In genomic region chr15:45168286-45168685, GRCh38 we compare ENCODE assay signal across 12 cellular contexts. TPM values are rescaled to one million over a fixed set of nuclear protein-coding genes. Genes with fewer than 3 reads are reported as not detected.
DNase-seq lines count a peak whose midpoint lies in the region; ATAC-seq lines count a peak whose summit lies in the region.
"Had no signal": no experiment of that assay in that cellular context is flagged by ENCODE, and none has a peak within 500 bp of the region (broad histone marks: within the 10 kb centered on the region; RNA-seq: fewer than 3 reads in every experiment).

No MANE protein-coding gene starts in this region.

- H3K9me2 ChIP-seq in Karpas-422 (replicated peaks; ENCODE audit: insufficient read depth, low read length) = no peaks in the 10 kb centered on the region

- no peaks in the 10 kb centered on the region for H3K36me3 Mint-ChIP-seq in effector memory CD8-positive, alpha-beta T cell (ENCODE audit: insufficient read depth)

- peak overlapping the region; percentile 72 for H3K4me2 ChIP-seq in Karpas-422 (ENCODE audit: low read depth, low read length, poor library complexity, severe bottlenecking)

- no peak for ATAC-seq in effector memory CD8-positive, alpha-beta T cell (replicated peaks)
- peak; percentile 1 for ATAC-seq in sciatic nerve
- ATAC-seq in GM21381 (IDR thresholded peaks at IDR 0.05; ENCODE audit: unreplicated experiment) = no peak
- ATAC-seq: activated T-cell treated with anti-CD3 and anti-CD28 coated beads, Interleukin-2, amount 50 U/mL, for 72 hours had no signal

- no peaks in the 10 kb centered on the region for H3K27me3 Mint-ChIP-seq in effector memory CD8-positive, alpha-beta T cell

- peaks cover 5 to 15% of the 10 kb centered on the region in 2 donors for H3K4me1 Mint-ChIP-seq in effector memory CD8-positive, alpha-beta T cell (ENCODE audit: low read depth in 2 of 2)

- H3K9me3 ChIP-seq in Karpas-422 (ENCODE audit: low read length) = no peaks in the 10 kb centered on the region
- H3K9me3 ChIP-seq: Caco-2, SJSA1 had no signal

- peak overlapping the region; percentile 71; the same call in 1 of the 2 replicates for H3K4me3 ChIP-seq in Karpas-422 (ENCODE audit: low read length)
- H3K4me3 ChIP-seq: SJSA1 had no signal

- DNase-seq in Karpas-422 = no peak
- no peak for DNase-seq in effector memory CD8-positive, alpha-beta T cell
- DNase-seq in sciatic nerve (ENCODE audit: low spot score) = no peak
- no peak for DNase-seq in G401 (ENCODE audit: low spot score)
- DNase-seq in NCI-H146 (lab: John Stamatoyannopoulos, UW) = no peak
- DNase-seq: activated T-cell treated with anti-CD3 and anti-CD28 coated beads, Interleukin-2, amount 50 U/mL, for 72 hours; Caco-2; NCI-H1105; small intestine had no signal

- no peak overlapping the region for H3K4me3 Mint-ChIP-seq in effector memory CD8-positive, alpha-beta T cell

- H3K27me3 ChIP-seq in Karpas-422 (ENCODE audit: low read length) = no peaks in the 10 kb centered on the region
- H3K27me3 ChIP-seq: SJSA1 had no signal

- H3K4me1 ChIP-seq in Karpas-422 (ENCODE audit: low read length) = peaks cover 72% of the 10 kb centered on the region

- no peaks in the 10 kb centered on the region for H4K20me1 ChIP-seq in Karpas-422 (ENCODE audit: insufficient read depth, low read depth, low read length)

- in situ Hi-C loops in G401 (cut with HindIII; ENCODE audit: low sequenced_read_pairs) = no loop called here

- no peak overlapping the region for H2AFZ ChIP-seq in Karpas-422 (ENCODE audit: low read length)

- H3K36me3 ChIP-seq in Karpas-422 (ENCODE audit: insufficient read depth, low read length) = peaks cover 12% of the 10 kb centered on the region; the same call in 1 of the 2 replicates
- H3K36me3 ChIP-seq: SJSA1 had no signal

- peak overlapping the region; percentile 89 for H3K9ac ChIP-seq in Karpas-422 (ENCODE audit: low read length)

- H3K27ac ChIP-seq in Karpas-422 (ENCODE audit: low read length) = peak overlapping the region; percentile 97
- H3K27ac ChIP-seq: SJSA1 had no signal

- H3K27ac Mint-ChIP-seq in effector memory CD8-positive, alpha-beta T cell = peak overlapping the region; percentile 86 to 88

- intact Hi-C loops in sciatic nerve (cut with DNase I) = loop anchor here (10.0 kb wide), 1 partner anchor 237 kb away; a partner anchor contains a TSS

- peaks cover 16% of the 10 kb centered on the region for H3K79me2 ChIP-seq in Karpas-422 (ENCODE audit: low read length)

- H3K9me3 Mint-ChIP-seq in effector memory CD8-positive, alpha-beta T cell = no peaks in the 10 kb centered on the region
- H3K9me3 Mint-ChIP-seq: activated T-cell treated with anti-CD3 and anti-CD28 coated beads, Interleukin-2, amount 50 U/mL, for 72 hours had no signal

RNA-seq across cellular contexts. Expression of gene SHF, which starts 19.5 kb away (rescaled TPM):
- total RNA-seq in Karpas-422 (2014; rRNA removed; shearing (Covaris generic); ENCODE audit: low replicate concordance) = 10.9 and 35.4 TPM in 2 replicates
- 15.4 TPM for total RNA-seq in sciatic nerve
- 7.8 and 10.7 TPM in 2 replicates for total RNA-seq in G401 (2014; rRNA removed; shearing (Covaris generic))

RNA-seq across cellular contexts. Expression of gene DUOX1, which starts 38.5 kb away (rescaled TPM):
- total RNA-seq in Karpas-422 (2014; rRNA removed; shearing (Covaris generic); ENCODE audit: low replicate concordance) = not detected in 2 replicates
- total RNA-seq in sciatic nerve = 5.9 TPM
- total RNA-seq in G401 (2014; rRNA removed; shearing (Covaris generic)) = not detected in 2 replicates
- total RNA-seq: endothelial cell of umbilical vein, SJSA1 had no signal

RNA-seq across cellular contexts. Expression of gene DUOXA1, which starts 38.6 kb away (rescaled TPM):
- not detected in 2 replicates for total RNA-seq in Karpas-422 (2014; rRNA removed; shearing (Covaris generic); ENCODE audit: low replicate concordance)
- 5.9 TPM for total RNA-seq in sciatic nerve
- not detected in 2 replicates for total RNA-seq in G401 (2014; rRNA removed; shearing (Covaris generic))
- total RNA-seq: Caco-2, endothelial cell of umbilical vein, SJSA1 had no signal

RNA-seq across cellular contexts. Expression of gene DUOXA2, which starts 54.2 kb away (rescaled TPM):
- total RNA-seq in Karpas-422 (2014; rRNA removed; shearing (Covaris generic); ENCODE audit: low replicate concordance) = not detected in 2 replicates
- not detected for total RNA-seq in sciatic nerve
- not detected in 2 replicates for total RNA-seq in G401 (2014; rRNA removed; shearing (Covaris generic))
- total RNA-seq: activated T-cell treated with anti-CD3 and anti-CD28 coated beads, Interleukin-2, amount 50 U/mL, for 72 hours; endothelial cell of umbilical vein; SJSA1 had no signal

RNA-seq across cellular contexts. Expression of gene DUOX2, which starts 54.3 kb away (rescaled TPM):
- 0.07 and 0.45 TPM in 2 replicates for total RNA-seq in Karpas-422 (2014; rRNA removed; shearing (Covaris generic); ENCODE audit: low replicate concordance)
- total RNA-seq in sciatic nerve = 1.5 TPM
- total RNA-seq in G401 (2014; rRNA removed; shearing (Covaris generic)) = not detected in 2 replicates
- total RNA-seq: endothelial cell of umbilical vein, SJSA1 had no signal
